ENCODE assay signal across 8 cellular contexts in the genomic region with DNA sequence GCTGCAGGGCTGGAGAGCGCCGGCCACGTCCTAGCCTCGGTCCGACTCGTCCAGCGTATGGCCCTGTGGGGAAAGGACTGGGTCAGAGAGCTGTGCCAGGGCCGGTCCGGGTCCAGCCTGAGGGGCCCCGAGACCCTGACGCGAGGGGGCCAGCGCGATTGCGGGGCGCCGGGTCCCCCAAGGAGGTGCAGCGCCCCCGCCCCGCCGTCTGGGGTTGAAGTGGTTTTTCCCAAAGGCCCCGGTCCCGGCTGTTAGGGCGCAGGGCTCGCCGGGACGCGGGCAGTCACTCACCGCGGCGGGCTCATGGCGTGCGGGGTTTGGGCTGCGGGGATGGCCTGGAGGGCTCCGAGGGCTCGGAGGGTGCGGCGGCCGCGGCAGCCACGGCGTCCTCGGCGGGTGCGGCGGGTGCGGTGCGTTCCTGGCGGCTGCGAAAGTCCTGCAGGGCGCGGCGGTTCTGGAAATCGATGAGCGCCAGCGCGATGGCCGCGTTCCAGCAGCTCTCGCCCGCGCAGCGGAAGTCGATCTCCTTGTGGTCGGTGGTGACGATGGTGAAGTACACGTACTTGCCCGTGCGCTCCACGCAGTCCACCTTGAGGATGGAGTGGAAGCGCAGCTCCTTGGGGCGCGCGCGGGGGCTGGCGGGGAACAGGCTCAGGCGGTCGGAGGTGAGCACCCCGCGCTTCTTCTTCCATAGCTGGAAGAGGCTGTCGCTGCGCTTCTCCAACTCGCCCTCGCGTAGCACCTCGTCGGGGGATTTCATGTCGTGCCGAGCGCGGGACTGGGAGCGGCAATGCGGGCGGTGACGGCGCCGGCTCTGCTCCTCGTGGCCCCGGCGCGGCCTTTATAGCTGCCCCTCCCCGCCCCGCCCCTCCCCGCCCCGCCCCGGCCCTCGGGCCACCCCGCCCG. TPM values are rescaled to one million over a fixed set of nuclear protein-coding genes. Genes with fewer than 3 reads are reported as not detected.
DNase-seq lines count a peak whose midpoint lies in the region; ATAC-seq and TF ChIP-seq lines count a peak whose summit lies in the region.

A gene with protein sequence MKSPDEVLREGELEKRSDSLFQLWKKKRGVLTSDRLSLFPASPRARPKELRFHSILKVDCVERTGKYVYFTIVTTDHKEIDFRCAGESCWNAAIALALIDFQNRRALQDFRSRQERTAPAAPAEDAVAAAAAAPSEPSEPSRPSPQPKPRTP (minus strand): TSS at position 816 of the 906 bp plus-strand sequence. CDS start 56 bp downstream, at position 760.

- H3K9me3 ChIP-seq in lung (ENCODE audit: control insufficient read depth in 2 of 2, insufficient read depth in 1 of 2, low read length in 1 of 2), result no peaks in the 10 kb centered on the region

- no peaks in the 10 kb centered on the region for H3K27me3 ChIP-seq in lung (ENCODE audit: control insufficient read depth, insufficient read depth)

- H3K36me3 ChIP-seq in lung (ENCODE audit: control insufficient read depth in 2 of 2, insufficient read depth in 2 of 2, low read length in 2 of 2), result no peaks in the 10 kb centered on the region

- 1% methylated on average over 80 to 109 of the region's 109 CpGs for WGBS in lung, 2 donors

- peak within 1 kb of the TSS; percentile 60 for H3K4me3 ChIP-seq in lung

- ATAC-seq in lung (ENCODE audit: insufficient read depth, low FRiP score) (peak; percentile 54), HG03280 (IDR thresholded peaks at IDR 0.05; ENCODE audit: unreplicated experiment) (no peak), GM19467 (IDR thresholded peaks at IDR 0.05; ENCODE audit: unreplicated experiment) (no peak)

- no peak for TF ChIP-seq CTCF in lung (IDR thresholded peaks at IDR 0.05; ENCODE audit: control extremely low read depth, extremely low read depth)

- peak; percentile 67 for DNase-seq in D341Med (ENCODE audit: low spot score)
- DNase-seq in MV-4-11 (lab: John Stamatoyannopoulos, UW), result peak; percentile 48
- peak; percentile 46 to 58 for DNase-seq in activated CD4-positive, alpha-beta T cell treated with anti-CD3 and anti-CD28 coated beads for 4 hours
- DNase-seq in effector CD4-positive, alpha-beta T cell, result peak; percentile 43
- DNase-seq in lung (ENCODE audit: low spot score), result peak; percentile 62
- DNase-seq in stimulated activated CD8-positive, alpha-beta memory T cell treated with anti-CD3 and anti-CD28 coated beads, Interleukin-7, amount 100 ng/mL, for 48 hours (ENCODE audit: extremely low read depth in 1 of 2, low read depth in 1 of 2), result peak; percentile 32 to 48

- H3K27ac ChIP-seq in lung (ENCODE audit: low read depth in 1 of 2, low read length in 1 of 2), result peak within 1 kb of the TSS in 1 of 2 donors; percentile 89

- peaks cover 0 to 12% of the 10 kb centered on the region in 2 donors for H3K4me1 ChIP-seq in lung (ENCODE audit: control insufficient read depth in 2 of 2, insufficient read depth in 2 of 2, low read length in 2 of 2)

RNA-seq across cellular contexts. Expression of the gene that starts here (rescaled TPM):
- 10 to 100 TPM in 1 of 2 donors, under 1 TPM in 1; 0.60 to 22.0 TPM for total RNA-seq in lung
- 10 to 100 TPM; 24.1 to 49.2 TPM for polyA plus RNA-seq in lung
